1 cellular context compared by ENCODE assay signal in the genomic region with DNA sequence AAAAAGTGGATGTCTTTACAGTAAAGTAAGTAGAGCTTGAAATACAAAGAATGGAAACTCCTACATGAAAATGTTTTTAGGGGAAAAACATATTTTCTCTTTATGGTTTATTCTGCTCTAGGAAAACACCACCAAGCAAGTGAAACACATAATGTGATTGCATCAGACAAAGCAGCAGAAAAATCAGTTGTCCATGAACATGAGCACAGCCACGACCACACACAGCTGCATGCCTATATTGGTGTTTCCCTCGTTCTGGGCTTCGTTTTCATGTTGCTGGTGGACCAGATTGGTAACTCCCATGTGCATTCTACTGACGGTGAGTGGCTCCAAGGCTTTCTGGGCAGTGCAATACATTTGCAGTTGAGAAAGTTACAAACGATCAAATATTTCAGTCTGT.
A peak's percentile ranks its signal among the peaks of the same experiment; 100 is the strongest.
TF ChIP-seq lines count a peak whose summit lies in the region.

No MANE protein-coding gene starts in this region.

TF ChIP-seq in IMR-90, 13 proteins besides CTCF, POLR2A, EP300 and RAD21:
- no peak for TF ChIP-seq BHLHE40 (IDR thresholded peaks at IDR 0.05; ENCODE audit: low read depth, low read length)
- no peak for TF ChIP-seq MAZ (IDR thresholded peaks at IDR 0.05; ENCODE audit: borderline replicate concordance, low read depth, low read length)
- 0 out of 2 replicates have a peak, but pooled peaks have one; percentile 28 for TF ChIP-seq CEBPB (IDR thresholded peaks at IDR 0.05; ENCODE audit: low read depth, low read length)
